ENCODE assay signal across 20 cellular contexts in the genomic region with DNA sequence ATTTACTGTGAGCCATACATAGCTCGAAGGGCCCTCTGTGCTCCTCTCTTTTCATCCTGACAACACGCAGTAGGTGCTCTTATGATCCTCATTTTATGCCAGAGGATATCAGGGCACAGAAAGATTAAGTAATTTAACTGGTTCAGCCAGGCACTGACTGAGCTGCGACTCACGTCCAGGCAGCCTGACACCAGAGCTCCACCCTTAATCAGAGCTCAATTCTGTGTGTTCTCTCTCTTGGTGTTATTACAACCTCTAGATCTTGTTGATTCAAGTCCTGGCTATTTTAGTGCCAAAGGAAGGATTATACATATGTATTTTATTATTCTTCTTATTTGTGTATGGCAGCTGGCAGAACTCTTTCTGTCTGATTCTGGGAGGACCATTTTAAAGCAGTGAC. TPM values are rescaled to one million over a fixed set of nuclear protein-coding genes. Genes with fewer than 3 reads are reported as not detected.
"Had no signal": no experiment of that assay in that cellular context is flagged by ENCODE, and none has a peak within 500 bp of the region (broad histone marks: within the 10 kb centered on the region; RNA-seq: fewer than 3 reads in every experiment).

No MANE protein-coding gene starts in this region.

- H3K4me3 ChIP-seq: mucosa of descending colon, spleen had no signal

- FAIRE-seq: endometrium had no signal

- H3K27ac ChIP-seq: brain microvascular endothelial cell, spleen had no signal

- H3K9me3 ChIP-seq: mucosa of descending colon had no signal

- ATAC-seq: activated CD4-positive, CD25-positive, alpha-beta regulatory T cell treated with anti-CD3 and anti-CD28 coated beads, Interleukin-2, amount 50 U/mL, for 24 hours; activated CD8-positive, alpha-beta memory T cell treated with anti-CD3 and anti-CD28 coated beads, Interleukin-2, amount 10 ng/mL, durations not matched to agents 7 days and 5 days; left cardiac atrium; mucosa of descending colon; naive thymus-derived CD8-positive, alpha-beta T cell; right cardiac atrium; stimulated activated naive B cell treated with anti-CD40 and anti-IgM and Interleukin-4, amounts not matched to agents 10 μg/mL and 1 μg/mL and 100 μg/mL, for 72 hours had no signal

- H3K9me3 Mint-ChIP-seq: type B pancreatic cell had no signal

- H3K4me3 Mint-ChIP-seq: activated CD8-positive, alpha-beta memory T cell treated with anti-CD3 and anti-CD28 coated beads, Interleukin-2, amount 10 ng/mL, durations not matched to agents 7 days and 5 days; activated naive CD4-positive, alpha-beta T cell treated with anti-CD3 and anti-CD28 coated beads, Interleukin-2, amount 50 U/mL, for 24 hours; activated T-cell treated with anti-CD3 and anti-CD28 coated beads, Interleukin-2, amount 50 U/mL, for 24 hours; immature natural killer cell; naive thymus-derived CD8-positive, alpha-beta T cell; stimulated activated naive B cell treated with anti-CD40 and anti-IgM and Interleukin-4, amounts not matched to agents 10 μg/mL and 1 μg/mL and 100 μg/mL, for 72 hours; T-helper 2 cell treated with Interferon-gamma antibody and Interleukin-4, amounts not matched to agents 5 μg/mL and 100 μg/mL, for 36 hours; type B pancreatic cell had no signal

- H3K4me1 Mint-ChIP-seq: activated CD8-positive, alpha-beta memory T cell treated with anti-CD3 and anti-CD28 coated beads, Interleukin-2, amount 10 ng/mL, durations not matched to agents 7 days and 5 days; activated naive CD4-positive, alpha-beta T cell treated with anti-CD3 and anti-CD28 coated beads, Interleukin-2, amount 50 U/mL, for 24 hours; immature natural killer cell; naive thymus-derived CD8-positive, alpha-beta T cell; stimulated activated naive B cell treated with anti-CD40 and anti-IgM and Interleukin-4, amounts not matched to agents 10 μg/mL and 1 μg/mL and 100 μg/mL, for 72 hours had no signal

- H3K27me3 ChIP-seq: brain microvascular endothelial cell had no signal

- H3K36me3 Mint-ChIP-seq: activated CD8-positive, alpha-beta memory T cell treated with anti-CD3 and anti-CD28 coated beads, Interleukin-2, amount 10 ng/mL, durations not matched to agents 7 days and 5 days; activated naive CD4-positive, alpha-beta T cell treated with anti-CD3 and anti-CD28 coated beads, Interleukin-2, amount 50 U/mL, for 24 hours; immature natural killer cell; type B pancreatic cell had no signal

- DNase-seq: activated CD4-positive, alpha-beta T cell treated with anti-CD3 and anti-CD28 coated beads, Interleukin-2, amount 50 U/mL, for 48 hours; activated CD8-positive, alpha-beta memory T cell treated with anti-CD3 and anti-CD28 coated beads, Interleukin-2, amount 10 ng/mL, durations not matched to agents 7 days and 5 days; activated effector memory CD4-positive, alpha-beta T cell treated with Interleukin-2 at 50 U/mL for 16 hours; activated T-cell treated with anti-CD3 and anti-CD28 coated beads, Interleukin-2, amount 50 U/mL, for 24 hours; amygdala; brain microvascular endothelial cell; immature natural killer cell; left cardiac atrium; mucosa of descending colon; naive thymus-derived CD8-positive, alpha-beta T cell; right cardiac atrium; spleen; stimulated activated CD4-positive, alpha-beta T cell treated with anti-CD3 and anti-CD28 coated beads, Interleukin-1b, Interleukin-23, amount 100 ng/mL, for 48 hours; stimulated activated naive B cell treated with anti-CD40 and anti-IgM and Interleukin-4, amounts not matched to agents 10 μg/mL and 1 μg/mL and 100 μg/mL, for 72 hours; SW 1271 had no signal

- H3K4me1 ChIP-seq: spleen had no signal

- H3K27ac Mint-ChIP-seq: activated CD8-positive, alpha-beta memory T cell treated with anti-CD3 and anti-CD28 coated beads, Interleukin-2, amount 10 ng/mL, durations not matched to agents 7 days and 5 days; activated naive CD4-positive, alpha-beta T cell treated with anti-CD3 and anti-CD28 coated beads, Interleukin-2, amount 50 U/mL, for 24 hours; activated T-cell treated with anti-CD3 and anti-CD28 coated beads, Interleukin-2, amount 50 U/mL, for 24 hours; immature natural killer cell; naive thymus-derived CD8-positive, alpha-beta T cell; stimulated activated naive B cell treated with anti-CD40 and anti-IgM and Interleukin-4, amounts not matched to agents 10 μg/mL and 1 μg/mL and 100 μg/mL, for 72 hours; T-helper 2 cell treated with Interferon-gamma antibody and Interleukin-4, amounts not matched to agents 5 μg/mL and 100 μg/mL, for 36 hours; type B pancreatic cell had no signal

- H3K27me3 Mint-ChIP-seq: type B pancreatic cell had no signal

RNA-seq across cellular contexts. Expression of gene OSMR, which starts 59.7 kb away (rescaled TPM):
- total RNA-seq: activated CD8-positive, alpha-beta memory T cell treated with anti-CD3 and anti-CD28 coated beads, Interleukin-2, amount 10 ng/mL, durations not matched to agents 7 days and 5 days; naive thymus-derived CD8-positive, alpha-beta T cell had no signal
